8 cellular contexts compared by ENCODE assay signal in the genomic region with DNA sequence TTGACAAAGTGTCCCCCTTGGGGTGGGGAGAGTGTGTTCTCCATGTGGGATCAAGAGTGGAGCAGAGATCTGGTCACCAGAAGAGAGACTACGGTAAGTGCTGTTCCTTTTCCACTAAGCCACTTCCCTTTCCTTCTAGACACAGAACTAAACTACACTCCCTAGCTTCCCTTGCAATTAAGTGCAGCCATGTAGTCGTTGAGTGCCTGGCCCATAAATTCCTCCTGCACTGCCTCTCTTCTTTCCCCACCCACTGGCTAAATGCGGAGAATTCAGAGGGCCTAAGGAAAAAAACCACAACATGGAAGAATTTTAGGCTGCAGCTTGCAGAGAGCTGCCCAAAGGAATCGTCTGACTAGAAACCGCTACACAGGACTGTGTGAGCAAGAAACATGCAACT. TPM values are rescaled to one million over a fixed set of nuclear protein-coding genes. Genes with fewer than 3 reads are reported as not detected.
DNase-seq lines count a peak whose midpoint lies in the region; ATAC-seq and TF ChIP-seq lines count a peak whose summit lies in the region.

No MANE protein-coding gene starts in this region.

- no peak for TF ChIP-seq POLR2A in lower leg skin (IDR thresholded peaks at IDR 0.05)

- in situ Hi-C loops in Caki2 (cut with HindIII; ENCODE audit: low pct_unique_long_range_greater_than_20kb, low sequenced_read_pairs) = no loop called here

- 27 to 42% methylated on average over 5 of the region's 5 CpGs for WGBS in lower leg skin, 2 donors

- H3K9me3 Mint-ChIP-seq in nephron = peaks cover 9% of the 10 kb centered on the region

- H3K4me3 Mint-ChIP-seq in nephron = peak overlapping the region; percentile 96 to 98 (median 96)

- H3K4me1 Mint-ChIP-seq in nephron = peaks cover 37% of the 10 kb centered on the region

- intact Hi-C loops in lower leg skin (cut with DNase I; ENCODE audit: low total_unique reads) = no loop called here

- H3K36me3 Mint-ChIP-seq in nephron (ENCODE audit: low read depth) = peaks cover 36% of the 10 kb centered on the region

- TF ChIP-seq CTCF in nephron (IDR thresholded peaks at IDR 0.05; ENCODE audit: unreplicated experiment in 3 of 3) (no peak), lower leg skin (IDR thresholded peaks at IDR 0.05) (no peak)

- ATAC-seq in HG02763 (IDR thresholded peaks at IDR 0.05; ENCODE audit: unreplicated experiment) (no peak), HG02678 (IDR thresholded peaks at IDR 0.05; ENCODE audit: unreplicated experiment) (no peak)

- no peak overlapping the region for H3K4me3 ChIP-seq in lower leg skin (ENCODE audit: low read depth, poor library complexity, severe bottlenecking)

- H3K27me3 Mint-ChIP-seq in nephron (ENCODE audit: low read depth) = no peaks in the 10 kb centered on the region

- peak overlapping the region in 2 of 3 experiments; percentile 58 to 85 for H3K27ac Mint-ChIP-seq in nephron

- DNase-seq in Caki2 (ENCODE audit: low read depth) (peak; percentile 22), LoVo (ENCODE audit: low spot score) (peak; percentile 29), astrocyte of the hippocampus (ENCODE audit: low read depth, low spot score) (peak; percentile 46), lower leg skin (ENCODE audit: low spot score in 2 of 2) (no peak)
- no peak for DNase-seq in stimulated activated CD4-positive, alpha-beta T cell treated with anti-CD3 and anti-CD28 coated beads, Interleukin-2, amount 100 ng/mL, for 24 hours

RNA-seq across cellular contexts. Expression of a gene that starts 1.5 kb away (rescaled TPM):
- 7.8 and 8.4 TPM in 2 replicates for total RNA-seq in Caki2 (2014; rRNA removed; shearing (Covaris generic); ENCODE audit: low replicate concordance)
- 10 to 100 TPM; 15.7 to 40.0 (median 19.5) TPM for total RNA-seq in lower leg skin

RNA-seq across cellular contexts. Expression of a gene that starts 1.6 kb away (rescaled TPM):
- total RNA-seq in Caki2 (2014; rRNA removed; shearing (Covaris generic); ENCODE audit: low replicate concordance) = 28.0 and 30.1 TPM in 2 replicates
- total RNA-seq in lower leg skin = 10 to 100 TPM; 20.8 to 28.8 (median 25.6) TPM

RNA-seq across cellular contexts. Expression of a gene that starts 24.0 kb away (rescaled TPM):
- total RNA-seq in Caki2 (2014; rRNA removed; shearing (Covaris generic); ENCODE audit: low replicate concordance) = 62.1 and 65.9 TPM in 2 replicates
- total RNA-seq in lower leg skin = 10 to 100 TPM; 32.7 to 42.8 (median 37.0) TPM

RNA-seq across cellular contexts. Expression of a gene that starts 51.1 kb away (rescaled TPM):
- total RNA-seq in Caki2 (2014; rRNA removed; shearing (Covaris generic); ENCODE audit: low replicate concordance) = 0.54 and 0.81 TPM in 2 replicates
- 1 to 10 TPM in 2 of 4 donors, under 1 TPM in 2; 0.54 to 4.1 (median 1.1) TPM for total RNA-seq in lower leg skin

RNA-seq across cellular contexts. Expression of a gene that starts 51.1 kb away (rescaled TPM):
- 9.6 and 22.8 TPM in 2 replicates for total RNA-seq in Caki2 (2014; rRNA removed; shearing (Covaris generic); ENCODE audit: low replicate concordance)
- total RNA-seq in lower leg skin = 10 to 100 TPM; 12.0 to 30.5 (median 25.2) TPM

Comparison
In these comparisons a context has a peak if more than half of its experiments do, and no peak if none do; other contexts are left out.
1. DNase-seq: peak in Caki2 (single experiment), LoVo (single experiment) and astrocyte of the hippocampus (single experiment); none in stimulated activated CD4-positive, alpha-beta T cell treated with anti-CD3 and anti-CD28 coated beads, Interleukin-2, amount 100 ng/mL, for 24 hours (0 of 2) and lower leg skin (0 of 2).